Comparison of ENCODE assay signal across 1 cellular context in the genomic region with DNA sequence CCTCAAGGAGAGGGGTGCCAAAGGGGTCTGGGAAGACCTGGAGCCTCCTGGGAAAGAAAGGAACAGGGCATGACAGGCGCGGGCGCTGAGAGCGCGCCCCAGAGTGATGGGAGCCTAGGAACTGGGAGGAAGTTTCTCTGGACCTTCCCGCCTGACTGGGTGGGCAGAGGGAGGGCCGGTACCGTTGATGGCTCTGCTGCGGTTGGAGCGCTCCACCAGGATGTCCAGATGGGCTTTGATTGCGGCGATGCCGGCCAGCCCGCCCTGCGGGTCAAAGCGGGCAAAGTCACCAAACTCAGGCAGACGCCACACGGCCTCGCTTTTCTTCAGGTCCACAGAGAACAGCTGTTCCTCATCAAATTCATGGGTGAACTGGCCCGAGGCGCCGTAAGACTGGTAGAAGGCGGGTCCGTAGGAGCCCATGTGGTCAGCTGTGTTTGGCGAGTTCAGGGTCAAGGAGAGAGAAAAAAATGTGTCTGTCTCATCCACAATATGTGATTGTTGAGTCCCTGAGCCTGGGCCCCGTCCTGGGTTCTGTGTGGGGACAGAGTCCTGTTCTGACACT.
TF ChIP-seq lines count a peak whose summit lies in the region.

No MANE protein-coding gene starts in this region.

TF ChIP-seq in SK-N-SH, 30 proteins besides CTCF, POLR2A, EP300 and RAD21:
- TF ChIP-seq SIN3A (IDR thresholded peaks at IDR 0.05; ENCODE audit: borderline replicate concordance, low read depth, low read length) (no peak), FOXM1 (IDR thresholded peaks at IDR 0.05; ENCODE audit: low read depth) (no peak), EZH2phosphoT487 (IDR thresholded peaks at IDR 0.05; ENCODE audit: borderline replicate concordance, low read depth) (no peak), YY1 (IDR thresholded peaks at IDR 0.05; ENCODE audit: low read depth) (no peak), TCF12 (IDR thresholded peaks at IDR 0.05) (no peak), RXRA (IDR thresholded peaks at IDR 0.05; ENCODE audit: borderline replicate concordance, low read depth) (no peak), TAF1 (IDR thresholded peaks at IDR 0.05; ENCODE audit: borderline replicate concordance, low read depth, low read length) (no peak), ELF1 (IDR thresholded peaks at IDR 0.05) (no peak), POLR2AphosphoS5 (IDR thresholded peaks at IDR 0.05; ENCODE audit: low read depth, low read length) (no peak), CHD2 (IDR thresholded peaks at IDR 0.05; ENCODE audit: low read length, partially characterized antibody) (no peak)
- TF ChIP-seq, protein P1, sequence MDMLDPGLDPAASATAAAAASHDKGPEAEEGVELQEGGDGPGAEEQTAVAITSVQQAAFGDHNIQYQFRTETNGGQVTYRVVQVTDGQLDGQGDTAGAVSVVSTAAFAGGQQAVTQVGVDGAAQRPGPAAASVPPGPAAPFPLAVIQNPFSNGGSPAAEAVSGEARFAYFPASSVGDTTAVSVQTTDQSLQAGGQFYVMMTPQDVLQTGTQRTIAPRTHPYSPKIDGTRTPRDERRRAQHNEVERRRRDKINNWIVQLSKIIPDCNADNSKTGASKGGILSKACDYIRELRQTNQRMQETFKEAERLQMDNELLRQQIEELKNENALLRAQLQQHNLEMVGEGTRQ (IDR thresholded peaks at IDR 0.05; ENCODE audit: borderline replicate concordance, low read depth, low read length): no peak
- TF ChIP-seq, protein P2, sequence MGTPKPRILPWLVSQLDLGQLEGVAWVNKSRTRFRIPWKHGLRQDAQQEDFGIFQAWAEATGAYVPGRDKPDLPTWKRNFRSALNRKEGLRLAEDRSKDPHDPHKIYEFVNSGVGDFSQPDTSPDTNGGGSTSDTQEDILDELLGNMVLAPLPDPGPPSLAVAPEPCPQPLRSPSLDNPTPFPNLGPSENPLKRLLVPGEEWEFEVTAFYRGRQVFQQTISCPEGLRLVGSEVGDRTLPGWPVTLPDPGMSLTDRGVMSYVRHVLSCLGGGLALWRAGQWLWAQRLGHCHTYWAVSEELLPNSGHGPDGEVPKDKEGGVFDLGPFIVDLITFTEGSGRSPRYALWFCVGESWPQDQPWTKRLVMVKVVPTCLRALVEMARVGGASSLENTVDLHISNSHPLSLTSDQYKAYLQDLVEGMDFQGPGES (IDR thresholded peaks at IDR 0.05; ENCODE audit: low read depth, low read length): no peak
